12 cellular contexts compared by ENCODE assay signal in genomic region chr10:95440326-95440725, GRCh38.
"Had no signal": no experiment of that assay in that cellular context is flagged by ENCODE, and none has a peak within 500 bp of the region (broad histone marks: within the 10 kb centered on the region; RNA-seq: fewer than 3 reads in every experiment).

No MANE protein-coding gene starts in this region.

- H3K36me3 Mint-ChIP-seq: naive B cell, neural progenitor cell had no signal

- H3K36me3 ChIP-seq: adrenal gland, neural progenitor cell had no signal

- H3K4me1 ChIP-seq: neural progenitor cell had no signal

- H3K4me3 Mint-ChIP-seq: activated T-cell treated with anti-CD3 and anti-CD28 coated beads, Interleukin-2, amount 50 U/mL, for 24 hours; central memory CD8-positive, alpha-beta T cell; neural progenitor cell had no signal

- H3K4me1 Mint-ChIP-seq: neural progenitor cell had no signal

- H3K9me3 ChIP-seq: adrenal gland had no signal

- H3K27ac ChIP-seq: adrenal gland, neural progenitor cell had no signal

- H3K27me3 ChIP-seq: adrenal gland, neural progenitor cell had no signal

- H3K4me3 ChIP-seq: adrenal gland, neural progenitor cell had no signal

- DNase-seq: activated CD4-positive, alpha-beta T cell treated with anti-CD3 and anti-CD28 coated beads for 1 hour; activated CD4-positive, alpha-beta T cell treated with anti-CD3 and anti-CD28 coated beads, Interleukin-2, amount 50 U/mL, for 48 hours; activated naive CD4-positive, alpha-beta T cell treated with anti-CD3 and anti-CD28 coated beads, Interleukin-2, amount 50 U/mL, for 16 hours; activated T-cell treated with anti-CD3 and anti-CD28 coated beads, Interleukin-2, amount 50 U/mL, for 24 hours; adrenal gland; effector CD8-positive, alpha-beta T cell; mammary epithelial cell; naive B cell; stimulated activated CD4-positive, alpha-beta T cell treated with anti-CD3 and anti-CD28 coated beads, Interleukin-2, amount 100 ng/mL, for 48 hours; stimulated activated naive CD4-positive, alpha-beta T cell had no signal

- H3K9me3 Mint-ChIP-seq: activated T-cell treated with anti-CD3 and anti-CD28 coated beads, Interleukin-2, amount 50 U/mL, for 24 hours; central memory CD8-positive, alpha-beta T cell; naive B cell; neural progenitor cell had no signal

- H3K27ac Mint-ChIP-seq: activated T-cell treated with anti-CD3 and anti-CD28 coated beads, Interleukin-2, amount 50 U/mL, for 24 hours; naive B cell; neural progenitor cell had no signal
